In the genomic region with DNA sequence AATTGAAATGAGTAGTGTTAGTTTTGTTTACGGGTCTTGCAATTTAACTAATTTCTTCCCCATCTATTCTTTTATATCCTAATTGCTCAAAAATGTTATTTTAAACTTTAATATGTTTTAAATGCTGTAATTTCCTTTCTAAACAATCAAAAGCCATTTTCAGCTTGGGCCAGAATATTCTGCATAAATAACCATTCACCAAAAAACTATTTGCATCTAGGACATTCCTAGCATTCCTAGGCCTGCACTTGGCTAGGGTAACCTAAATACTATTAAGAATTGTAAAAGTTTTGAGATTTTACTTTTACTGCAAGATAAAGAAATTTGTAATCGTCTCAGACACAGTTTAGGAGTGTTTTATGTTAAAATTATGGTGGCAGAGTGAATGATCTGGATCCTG, we compare ENCODE assay signal across 12 cellular contexts. TPM values are rescaled to one million over a fixed set of nuclear protein-coding genes. Genes with fewer than 3 reads are reported as not detected.
DNase-seq lines count a peak whose midpoint lies in the region; TF ChIP-seq lines count a peak whose summit lies in the region.
"Had no signal": no experiment of that assay in that cellular context is flagged by ENCODE, and none has a peak within 500 bp of the region (broad histone marks: within the 10 kb centered on the region; RNA-seq: fewer than 3 reads in every experiment).

No MANE protein-coding gene starts in this region.

- H3K36me3 ChIP-seq in vagina: no peaks in the 10 kb centered on the region
- H3K36me3 ChIP-seq: colonic mucosa, neutrophil had no signal

- H3K27me3 ChIP-seq in vagina: no peaks in the 10 kb centered on the region
- H3K27me3 ChIP-seq: colonic mucosa, neutrophil had no signal

- peak overlapping the region; percentile 37 for H3K27ac ChIP-seq in vagina
- H3K27ac ChIP-seq: colonic mucosa, KMS-11, neutrophil had no signal

- TF ChIP-seq POLR2A in vagina (IDR thresholded peaks at IDR 0.05): no peak

- TF ChIP-seq CTCF in vagina (IDR thresholded peaks at IDR 0.05): no peak

- DNase-seq in LHCN-M2 (ENCODE audit: low read depth) (peak; percentile 58), dedifferentiated amniotic fluid mesenchymal stem cell (ENCODE audit: extremely low spot score) (peak; percentile 67), kidney tubule cell (ENCODE audit: low spot score) (peak; percentile 30), vagina (ENCODE audit: extremely low spot score in 2 of 2) (no peak), NK-92 (lab: John Stamatoyannopoulos, UW; ENCODE audit: unreplicated experiment) (no peak), NCI-H446 (lab: John Stamatoyannopoulos, UW) (no peak)
- no peak for DNase-seq in activated T-cell treated with anti-CD3 and anti-CD28 coated beads, Interleukin-2, amount 50 U/mL, for 1 hour
- DNase-seq: colonic mucosa; OCI-M1; stimulated activated CD4-positive, alpha-beta T cell treated with anti-CD3 and anti-CD28 coated beads, Interleukin-2, amount 100 ng/mL, for 48 hours had no signal

- H3K9me3 ChIP-seq in vagina: no peaks in the 10 kb centered on the region
- H3K9me3 ChIP-seq: colonic mucosa, neutrophil had no signal

- H3K4me3 ChIP-seq in vagina: no peak overlapping the region
- H3K4me3 ChIP-seq: colonic mucosa had no signal

- H3K4me1 ChIP-seq in vagina: peaks cover 12% of the 10 kb centered on the region
- H3K4me1 ChIP-seq: colonic mucosa had no signal

- intact Hi-C loops in vagina (cut with DNase I): no loop called here

RNA-seq across cellular contexts. Expression of gene ETAA1, which starts 7.8 kb away (rescaled TPM):
- total RNA-seq in LHCN-M2 (2014; rRNA removed) (30.5 and 32.1 TPM in 2 replicates), vagina (15.2 TPM)
- 4.0 TPM for polyA plus RNA-seq in LHCN-M2 (2012)

Comparison
In these comparisons a context has a peak if more than half of its experiments do, and no peak if none do; other contexts are left out.
1. DNase-seq: peak in LHCN-M2 (single experiment), dedifferentiated amniotic fluid mesenchymal stem cell (single experiment) and kidney tubule cell (single experiment); none in vagina (0 of 2), NK-92 (single experiment), NCI-H446 (0 of 2) and activated T-cell treated with anti-CD3 and anti-CD28 coated beads, Interleukin-2, amount 50 U/mL, for 1 hour (single experiment).